ENCODE assay signal across 8 cellular contexts in genomic region chr17:50478391-50479361, GRCh38. TPM values are rescaled to one million over a fixed set of nuclear protein-coding genes. Genes with fewer than 3 reads are reported as not detected.
A peak's percentile ranks its signal among the peaks of the same experiment; 100 is the strongest.
DNase-seq lines count a peak whose midpoint lies in the region; ATAC-seq and TF ChIP-seq lines count a peak whose summit lies in the region.

TSS of gene RSAD1 (plus strand) at chr17:50478860. CDS start at chr17:50478885, 25 bp downstream.

- H3K4me1 ChIP-seq in adipocyte (ENCODE audit: control insufficient read depth, insufficient read depth, low read length): peaks cover 39% of the 10 kb centered on the region
- peaks cover 2 to 48% (median 34%) of the 10 kb centered on the region in 9 donors for H3K4me1 ChIP-seq in heart right ventricle
- peaks cover 14% of the 10 kb centered on the region for H3K4me1 ChIP-seq in upper lobe of right lung

- H3K36me3 ChIP-seq in adipocyte (ENCODE audit: control insufficient read depth, insufficient read depth, low read length, severe bottlenecking) (peaks cover 28% of the 10 kb centered on the region), heart right ventricle (peaks cover 0 to 31% (median 6%) of the 10 kb centered on the region in 9 donors), upper lobe of right lung (peaks cover 15% of the 10 kb centered on the region)

- H3K4me3 Mint-ChIP-seq in progenitor cell of endocrine pancreas (ENCODE audit: low read depth): peak within 1 kb of the TSS; percentile 79

- ATAC-seq in HG02759 (IDR thresholded peaks at IDR 0.05; ENCODE audit: unreplicated experiment) (peak; percentile 89), heart right ventricle (peak; percentile 82 to 93 (median 90)), upper lobe of right lung (peak; percentile 94)

- H3K27me3 ChIP-seq in adipocyte (replicated peaks; ENCODE audit: control insufficient read depth, insufficient read depth, low read length) (no peaks in the 10 kb centered on the region), heart right ventricle (peaks cover 0 to 6% (median 0%) of the 10 kb centered on the region in 7 donors), upper lobe of right lung (no peaks in the 10 kb centered on the region)

- peak within 1 kb of the TSS; percentile 87 for H3K9ac ChIP-seq in adipocyte (ENCODE audit: low read length)

- no peaks in the 10 kb centered on the region for H3K9me3 Mint-ChIP-seq in progenitor cell of endocrine pancreas (ENCODE audit: low read depth)

- H3K27ac ChIP-seq in heart right ventricle: peak within 1 kb of the TSS; percentile 74 to 96 (median 91)
- H3K27ac ChIP-seq in upper lobe of right lung: peak within 1 kb of the TSS; percentile 73

- TF ChIP-seq CTCF in GM12875 (IDR thresholded peaks at IDR 0.05; ENCODE audit: borderline replicate concordance, insufficient read depth, low read depth, low read length) (peak; percentile 95), heart right ventricle (IDR thresholded peaks at IDR 0.05) (peak; percentile 75 to 97 (median 94)), progenitor cell of endocrine pancreas (IDR thresholded peaks at IDR 0.05; ENCODE audit: unreplicated experiment) (peak; percentile 93), upper lobe of right lung (IDR thresholded peaks at IDR 0.05) (peak; percentile 92)

- WGBS in heart right ventricle, 2 donors: 2% methylated on average over 73 to 75 of the region's 75 CpGs

- peaks cover 8% of the 10 kb centered on the region for H3K27me3 Mint-ChIP-seq in progenitor cell of endocrine pancreas

- peak within 1 kb of the TSS; percentile 71 for H3K4me3 ChIP-seq in GM12875 (ENCODE audit: low read depth, low read length)
- H3K4me3 ChIP-seq in adipocyte (ENCODE audit: low read length): peak within 1 kb of the TSS; percentile 90
- peak within 1 kb of the TSS; percentile 52 to 89 (median 80) for H3K4me3 ChIP-seq in heart right ventricle
- H3K4me3 ChIP-seq in upper lobe of right lung: peak within 1 kb of the TSS; percentile 89

- peak within 1 kb of the TSS; percentile 97 for H3K27ac Mint-ChIP-seq in progenitor cell of endocrine pancreas

- H3K4me1 Mint-ChIP-seq in progenitor cell of endocrine pancreas (ENCODE audit: low read depth): peaks cover 11% of the 10 kb centered on the region

- H3K36me3 Mint-ChIP-seq in progenitor cell of endocrine pancreas (ENCODE audit: insufficient read depth): peaks cover 8% of the 10 kb centered on the region

- intact Hi-C loops in heart right ventricle (cut with DNase I) (loop anchor here in 3 of 10 donors (1.0 to 10.0 kb wide), 4 partner anchors 51 to 216 kb away; partner anchors contain the start of genes ACSF2 (in 1 of the 3) and LRRC59 (in 1 of the 3)), upper lobe of right lung (cut with DNase I) (no loop called here)

- H3K9me3 ChIP-seq in adipocyte (ENCODE audit: control insufficient read depth, low read length): no peaks in the 10 kb centered on the region
- no peaks in the 10 kb centered on the region for H3K9me3 ChIP-seq in heart right ventricle
- no peaks in the 10 kb centered on the region for H3K9me3 ChIP-seq in upper lobe of right lung

- peak; percentile 47 for DNase-seq in NCI-H128 (lab: John Stamatoyannopoulos, UW; ENCODE audit: unreplicated experiment)
- DNase-seq in T follicular helper cell (ENCODE audit: low read depth): peak; percentile 71
- DNase-seq in adipocyte (ENCODE audit: low read depth): peak; percentile 92
- DNase-seq in heart right ventricle: peak; percentile 84 to 88
- DNase-seq in progenitor cell of endocrine pancreas (ENCODE audit: low spot score, unreplicated experiment): peak; percentile 87
- DNase-seq in upper lobe of right lung: peak; percentile 93

RNA-seq across cellular contexts. Expression of gene RSAD1, which starts in this region (rescaled TPM):
- total RNA-seq in heart right ventricle: 10 to 100 TPM; 36.2 to 52.3 (median 45.5) TPM
- polyA plus RNA-seq in heart right ventricle: 10 to 100 TPM; 31.8 to 47.9 TPM
- total RNA-seq in progenitor cell of endocrine pancreas: 34.4 and 40.7 TPM in 2 replicates
- 34.3 TPM for total RNA-seq in upper lobe of right lung

Comparison
In these comparisons a context has a peak if more than half of its experiments do, and no peak if none do; other contexts are left out.
1. Peak in every context shown above with its lines: DNase-seq, ATAC-seq, H3K4me3 ChIP-seq and H3K27ac ChIP-seq.